10 cellular contexts compared by ENCODE assay signal in the genomic region with DNA sequence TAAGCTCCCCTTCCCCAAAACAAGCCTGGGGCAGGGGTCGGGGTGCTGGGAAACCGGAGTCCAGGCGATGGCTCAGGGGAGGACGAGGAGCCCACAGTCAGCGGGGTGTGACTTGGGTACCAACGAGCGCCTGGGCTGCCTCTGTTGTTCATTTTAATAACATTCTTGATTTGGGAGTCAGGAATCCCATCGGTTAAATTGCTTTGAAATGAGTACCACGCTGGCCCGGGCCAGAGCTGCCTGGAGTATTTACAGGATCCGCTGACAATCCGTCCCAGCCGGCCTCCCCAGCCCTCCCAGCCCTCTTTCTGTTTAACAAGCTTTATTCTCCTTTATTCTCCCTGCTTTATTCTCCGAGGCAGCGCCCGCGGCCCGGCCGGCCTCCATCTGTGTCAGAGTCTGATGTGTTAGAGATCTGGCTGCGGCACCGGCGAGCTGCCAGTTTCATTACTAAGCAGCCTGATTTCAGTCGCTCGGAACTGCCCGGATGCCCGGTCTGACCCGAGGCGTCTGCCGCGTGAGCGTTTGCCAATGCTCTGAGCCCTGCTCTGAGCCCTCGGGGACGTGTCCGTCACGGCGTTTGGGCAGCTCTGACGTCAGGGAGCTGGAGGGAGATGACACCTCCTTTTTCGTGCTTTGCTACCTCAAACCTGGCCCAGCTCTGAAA. TPM values are rescaled to one million over a fixed set of nuclear protein-coding genes. Genes with fewer than 3 reads are reported as not detected.
DNase-seq lines count a peak whose midpoint lies in the region; ATAC-seq and TF ChIP-seq lines count a peak whose summit lies in the region.
"Had no signal": no experiment of that assay in that cellular context is flagged by ENCODE, and none has a peak within 500 bp of the region (broad histone marks: within the 10 kb centered on the region; RNA-seq: fewer than 3 reads in every experiment).

No MANE protein-coding gene starts in this region.

- H3K27ac Mint-ChIP-seq in GM23338: no peak overlapping the region

- ATAC-seq in GM23338: peak; percentile 13
- ATAC-seq in GM21529 (IDR thresholded peaks at IDR 0.05; ENCODE audit: unreplicated experiment): no peak
- ATAC-seq: activated naive CD4-positive, alpha-beta T cell treated with anti-CD3 and anti-CD28 coated beads, Interleukin-2, amount 50 U/mL, for 72 hours had no signal

- no peaks in the 10 kb centered on the region for H3K9me2 ChIP-seq in GM23338 (ENCODE audit: insufficient read depth)

- no peak overlapping the region for H3K4me2 ChIP-seq in GM23338

- H2AFZ ChIP-seq in GM23338: peak overlapping the region; percentile 72; the same call in 1 of the 2 replicates

- H3K36me3 ChIP-seq in GM23338 (ENCODE audit: insufficient read depth): no peaks in the 10 kb centered on the region
- H3K36me3 ChIP-seq in ascending aorta: no peaks in the 10 kb centered on the region
- no peaks in the 10 kb centered on the region for H3K36me3 ChIP-seq in skeletal muscle tissue (ENCODE audit: control insufficient read depth in 3 of 3, insufficient read depth in 3 of 3, low read length in 3 of 3)

- H3K36me3 Mint-ChIP-seq in GM23338 (ENCODE audit: low read depth): no peaks in the 10 kb centered on the region
- H3K36me3 Mint-ChIP-seq: activated naive CD4-positive, alpha-beta T cell treated with anti-CD3 and anti-CD28 coated beads, Interleukin-2, amount 50 U/mL, for 72 hours had no signal

- DNase-seq in GM23338 (ENCODE audit: low spot score) (no peak), ascending aorta (ENCODE audit: low spot score in 2 of 2) (peak; percentile 15 to 80), hepatic stellate cell (ENCODE audit: low spot score) (peak; percentile 60), T-helper 2 cell (no peak), GM13976 (ENCODE audit: low spot score) (no peak), NCI-H1105 (lab: John Stamatoyannopoulos, UW) (no peak)

- no peaks in the 10 kb centered on the region for H3K27me3 ChIP-seq in GM23338 (ENCODE audit: insufficient read depth)
- H3K27me3 ChIP-seq in ascending aorta: no peaks in the 10 kb centered on the region
- peaks cover 37 to 55% (median 55%) of the 10 kb centered on the region in 3 donors for H3K27me3 ChIP-seq in skeletal muscle tissue (ENCODE audit: control insufficient read depth in 3 of 3, insufficient read depth in 3 of 3, low read length in 3 of 3)

- H4K20me1 ChIP-seq in GM23338 (replicated peaks; ENCODE audit: insufficient read depth): no peaks in the 10 kb centered on the region

- H3K4me1 Mint-ChIP-seq in GM23338: peaks cover 15% of the 10 kb centered on the region

- intact Hi-C loops in ascending aorta (cut with DNase I): no loop called here

- peak overlapping the region in 2 of 3 donors; percentile 45 to 57 for H3K9ac ChIP-seq in skeletal muscle tissue (ENCODE audit: low read depth in 1 of 3, low read length in 3 of 3)

- peaks cover 10% of the 10 kb centered on the region for H3K27me3 Mint-ChIP-seq in GM23338 (ENCODE audit: insufficient read depth, low read depth, poor library complexity)

- H3K4me3 Mint-ChIP-seq in GM23338: no peak overlapping the region; the same call in 2 of the 3 replicates

- H3K4me1 ChIP-seq in GM23338 (ENCODE audit: insufficient read depth): no peaks in the 10 kb centered on the region
- peaks cover 0 to 9% of the 10 kb centered on the region in 2 donors for H3K4me1 ChIP-seq in ascending aorta
- peaks cover 0 to 4% (median 2%) of the 10 kb centered on the region in 3 donors for H3K4me1 ChIP-seq in skeletal muscle tissue (ENCODE audit: control insufficient read depth in 3 of 3, insufficient read depth in 3 of 3, low read length in 3 of 3)

- TF ChIP-seq CTCF in GM23338 (conservative IDR thresholded peaks at IDR 0.05; ENCODE audit: low read depth in 2 of 2) (no peak), ascending aorta (IDR thresholded peaks at IDR 0.05) (no peak), GM13976 (IDR thresholded peaks at IDR 0.05; ENCODE audit: borderline replicate concordance, control extremely low read depth, extremely low read depth, insufficient read depth, missing control alignments) (no peak)

- in situ Hi-C loops in GM13976 (cut with MboI; ENCODE audit: low sequenced_read_pairs, unreplicated experiment): no loop called here

- no peak overlapping the region for H3K4me3 ChIP-seq in GM23338
- H3K4me3 ChIP-seq in ascending aorta: peak overlapping the region; percentile 21 to 45
- peak overlapping the region in 2 of 3 donors; percentile 33 to 54 for H3K4me3 ChIP-seq in skeletal muscle tissue (ENCODE audit: low read length in 3 of 3)

- no peaks in the 10 kb centered on the region for H3K79me2 ChIP-seq in GM23338 (replicated peaks; ENCODE audit: insufficient read depth)

- H3K27ac ChIP-seq in GM23338 (ENCODE audit: low read depth) (no peak overlapping the region), ascending aorta (no peak overlapping the region), skeletal muscle tissue (ENCODE audit: low read depth, low read length) (no peak overlapping the region)

- H3F3A ChIP-seq in GM23338 (replicated peaks; ENCODE audit: low read depth): no peaks in the 10 kb centered on the region

- H3K9me3 ChIP-seq in ascending aorta: no peaks in the 10 kb centered on the region
- H3K9me3 ChIP-seq in skeletal muscle tissue (ENCODE audit: control insufficient read depth in 3 of 3, low read length in 3 of 3): no peaks in the 10 kb centered on the region

- H3K9me3 Mint-ChIP-seq in GM23338: no peaks in the 10 kb centered on the region
- H3K9me3 Mint-ChIP-seq: activated naive CD4-positive, alpha-beta T cell treated with anti-CD3 and anti-CD28 coated beads, Interleukin-2, amount 50 U/mL, for 72 hours had no signal

TF ChIP-seq in GM23338, 12 proteins besides CTCF, POLR2A, EP300 and RAD21:
- TF ChIP-seq POLR2AphosphoS5 (IDR thresholded peaks at IDR 0.05; ENCODE audit: low read depth): no peak
- no peak for TF ChIP-seq JUNB (IDR thresholded peaks at IDR 0.05; ENCODE audit: unreplicated experiment)
- TF ChIP-seq ZNF331 (CRISPR knock-in tag; IDR thresholded peaks at IDR 0.05; ENCODE audit: low read depth): no peak
- TF ChIP-seq, protein P1, sequence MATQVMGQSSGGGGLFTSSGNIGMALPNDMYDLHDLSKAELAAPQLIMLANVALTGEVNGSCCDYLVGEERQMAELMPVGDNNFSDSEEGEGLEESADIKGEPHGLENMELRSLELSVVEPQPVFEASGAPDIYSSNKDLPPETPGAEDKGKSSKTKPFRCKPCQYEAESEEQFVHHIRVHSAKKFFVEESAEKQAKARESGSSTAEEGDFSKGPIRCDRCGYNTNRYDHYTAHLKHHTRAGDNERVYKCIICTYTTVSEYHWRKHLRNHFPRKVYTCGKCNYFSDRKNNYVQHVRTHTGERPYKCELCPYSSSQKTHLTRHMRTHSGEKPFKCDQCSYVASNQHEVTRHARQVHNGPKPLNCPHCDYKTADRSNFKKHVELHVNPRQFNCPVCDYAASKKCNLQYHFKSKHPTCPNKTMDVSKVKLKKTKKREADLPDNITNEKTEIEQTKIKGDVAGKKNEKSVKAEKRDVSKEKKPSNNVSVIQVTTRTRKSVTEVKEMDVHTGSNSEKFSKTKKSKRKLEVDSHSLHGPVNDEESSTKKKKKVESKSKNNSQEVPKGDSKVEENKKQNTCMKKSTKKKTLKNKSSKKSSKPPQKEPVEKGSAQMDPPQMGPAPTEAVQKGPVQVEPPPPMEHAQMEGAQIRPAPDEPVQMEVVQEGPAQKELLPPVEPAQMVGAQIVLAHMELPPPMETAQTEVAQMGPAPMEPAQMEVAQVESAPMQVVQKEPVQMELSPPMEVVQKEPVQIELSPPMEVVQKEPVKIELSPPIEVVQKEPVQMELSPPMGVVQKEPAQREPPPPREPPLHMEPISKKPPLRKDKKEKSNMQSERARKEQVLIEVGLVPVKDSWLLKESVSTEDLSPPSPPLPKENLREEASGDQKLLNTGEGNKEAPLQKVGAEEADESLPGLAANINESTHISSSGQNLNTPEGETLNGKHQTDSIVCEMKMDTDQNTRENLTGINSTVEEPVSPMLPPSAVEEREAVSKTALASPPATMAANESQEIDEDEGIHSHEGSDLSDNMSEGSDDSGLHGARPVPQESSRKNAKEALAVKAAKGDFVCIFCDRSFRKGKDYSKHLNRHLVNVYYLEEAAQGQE (IDR thresholded peaks at IDR 0.05; ENCODE audit: unreplicated experiment): no peak
- no peak for TF ChIP-seq EZH2phosphoT487 (IDR thresholded peaks at IDR 0.05; ENCODE audit: unreplicated experiment)
- no peak for TF ChIP-seq NANOG (IDR thresholded peaks at IDR 0.05; ENCODE audit: borderline replicate concordance)

RNA-seq across cellular contexts. Expression of a gene that starts 16.5 kb away (rescaled TPM):
- not detected in 2 replicates for total RNA-seq in GM23338 (2014; rRNA removed; shearing (Covaris generic))
- not detected in 2 replicates for polyA plus RNA-seq in GM23338 (2016; fragmentation: Nextera tagmentation; extraction: Ambion mirVana)
- total RNA-seq in ascending aorta (not detected), skeletal muscle tissue (not detected)
- total RNA-seq: activated naive CD4-positive, alpha-beta T cell treated with anti-CD3 and anti-CD28 coated beads, Interleukin-2, amount 50 U/mL, for 72 hours; T-helper 1 cell treated with Interleukin-12 subunit alpha and Interleukin-12 subunit beta and Interleukin-4 antibody, amounts not matched to agents 30 ng/mL and 1 ng/mL, for 36 hours had no signal

RNA-seq across cellular contexts. Expression of a gene that starts 26.0 kb away (rescaled TPM):
- total RNA-seq in GM23338 (2014; rRNA removed; shearing (Covaris generic)): 4.4 and 15.5 TPM in 2 replicates
- polyA plus RNA-seq in GM23338 (2016; fragmentation: Nextera tagmentation; extraction: Ambion mirVana): 5.6 and 9.0 TPM in 2 replicates
- not detected for total RNA-seq in ascending aorta
- not detected for total RNA-seq in skeletal muscle tissue
- total RNA-seq: activated naive CD4-positive, alpha-beta T cell treated with anti-CD3 and anti-CD28 coated beads, Interleukin-2, amount 50 U/mL, for 72 hours; T-helper 1 cell treated with Interleukin-12 subunit alpha and Interleukin-12 subunit beta and Interleukin-4 antibody, amounts not matched to agents 30 ng/mL and 1 ng/mL, for 36 hours had no signal

Comparison
In these comparisons a context has a peak if more than half of its experiments do, and no peak if none do; other contexts are left out.
1. DNase-seq: peak in ascending aorta (2 of 2) and hepatic stellate cell (single experiment); none in GM23338 (single experiment), T-helper 2 cell (0 of 5), GM13976 (single experiment) and NCI-H1105 (single experiment).